Comparison of ENCODE assay signal across 16 cellular contexts in genomic region chr19:17479325-17479791, GRCh38. TPM values are rescaled to one million over a fixed set of nuclear protein-coding genes. Genes with fewer than 3 reads are reported as not detected.
DNase-seq lines count a peak whose midpoint lies in the region; ATAC-seq, FAIRE-seq and TF ChIP-seq lines count a peak whose summit lies in the region.
"Had no signal": no experiment of that assay in that cellular context is flagged by ENCODE, and none has a peak within 500 bp of the region (broad histone marks: within the 10 kb centered on the region; RNA-seq: fewer than 3 reads in every experiment).

No MANE protein-coding gene starts in this region.

- H4K5ac ChIP-seq in IMR-90 (ENCODE audit: low read depth, low read length): no peak overlapping the region

- 36% methylated on average over 3 of the region's 6 CpGs; no CpG with 5 or more reads in 1 of the 2 experiments for WGBS in IMR-90 (ENCODE audit: extremely low coverage in 2 of 2, insufficient read length in 1 of 2), 2 experiments
- WGBS in neuronal stem cell (ENCODE audit: extremely low coverage in 2 of 2, insufficient read length in 2 of 2, insufficient replicate concordance in 1 of 2), 2 donors: no CpG with 5 or more reads among the region's 6 CpGs

- H3K36me3 ChIP-seq in IMR-90 (ENCODE audit: control insufficient read depth, insufficient read depth, low read length): peaks cover 1% of the 10 kb centered on the region; the same call in 1 of the 2 replicates
- no peaks in the 10 kb centered on the region for H3K36me3 ChIP-seq in neuronal stem cell (replicated peaks in 1 of 2; ENCODE audit: control insufficient read depth in 2 of 2, insufficient read depth in 2 of 2, low read length in 2 of 2)
- no peaks in the 10 kb centered on the region for H3K36me3 ChIP-seq in kidney (ENCODE audit: control insufficient read depth in 1 of 2, insufficient read depth in 2 of 2, low read length in 2 of 2)
- no peaks in the 10 kb centered on the region for H3K36me3 ChIP-seq in uterus
- H3K36me3 ChIP-seq: right atrium auricular region, upper lobe of left lung had no signal

- peak overlapping the region; percentile 21 for H3K4me2 ChIP-seq in IMR-90 (ENCODE audit: low read depth, low read length)
- no peak overlapping the region for H3K4me2 ChIP-seq in neuronal stem cell (ENCODE audit: insufficient read depth, low read length, poor library complexity, severe bottlenecking)

- peak overlapping the region in 4 of 7 donors; percentile 31 to 59 (median 41) for H3K27ac Mint-ChIP-seq in CD14-positive monocyte
- H3K27ac Mint-ChIP-seq: memory B cell had no signal

- ATAC-seq in IMR-90 (ENCODE audit: low read depth): peak; percentile 55
- ATAC-seq in HG03196 (IDR thresholded peaks at IDR 0.05; ENCODE audit: unreplicated experiment): no peak

- H3K14ac ChIP-seq in IMR-90 (replicated peaks; ENCODE audit: low read depth, low read length) (no peak overlapping the region; the same call in 1 of the 2 replicates), neuronal stem cell (ENCODE audit: low read length) (no peak overlapping the region)

- H3K4me1 ChIP-seq in IMR-90 (ENCODE audit: control insufficient read depth, insufficient read depth, low read length) (peaks cover 12% of the 10 kb centered on the region), neuronal stem cell (ENCODE audit: control insufficient read depth in 2 of 2, insufficient read depth in 1 of 2, low read depth in 1 of 2, low read length in 2 of 2) (peaks cover 3 to 5% of the 10 kb centered on the region in 2 donors), kidney (ENCODE audit: control insufficient read depth in 1 of 2, insufficient read depth in 1 of 2, low read depth in 1 of 2, low read length in 2 of 2) (peaks cover 0 to 5% of the 10 kb centered on the region in 2 donors), uterus (no peaks in the 10 kb centered on the region)

- H3K9ac ChIP-seq in IMR-90 (ENCODE audit: low read depth, low read length): no peak overlapping the region
- H3K9ac ChIP-seq in neuronal stem cell (ENCODE audit: low read depth, low read length, poor library complexity): no peak overlapping the region
- H3K9ac ChIP-seq in kidney (ENCODE audit: low read length in 2 of 2): no peak overlapping the region

- H3K9me3 Mint-ChIP-seq in CD14-positive monocyte: peaks cover 0 to 1% (median 0%) of the 10 kb centered on the region in 7 donors
- H3K9me3 Mint-ChIP-seq: memory B cell had no signal

- DNase-seq in CD14-positive monocyte (ENCODE audit: low spot score) (no peak), IMR-90 (peak; percentile 76), dorsolateral prefrontal cortex (peak in 5 of 10 donors; percentile 44 to 74 (median 67)), neuronal stem cell (ENCODE audit: low spot score) (no peak), kidney (no peak), RCC 7860 (ENCODE audit: low spot score) (no peak), uterus (no peak)
- DNase-seq: activated CD4-positive, alpha-beta T cell treated with anti-CD3 and anti-CD28 coated beads, Interleukin-2, amount 50 U/mL, for 1 hour; activated effector memory CD4-positive, alpha-beta T cell treated with anti-CD3 and anti-CD28 coated beads, Interleukin-2, amount 50 U/mL, for 16 hours; NCI-H187 treated with DMSO at 0.1 percent for 48 hours; T-helper 1 cell; upper lobe of left lung had no signal

- no peak overlapping the region for H2AFZ ChIP-seq in IMR-90 (replicated peaks; ENCODE audit: low read length, poor library complexity)
- peak overlapping the region; percentile 73 for H2AFZ ChIP-seq in neuronal stem cell (ENCODE audit: low read length)

- H4K91ac ChIP-seq in IMR-90 (ENCODE audit: insufficient read depth, low read depth, low read length): no peak overlapping the region; the same call in 1 of the 2 replicates
- no peak overlapping the region for H4K91ac ChIP-seq in neuronal stem cell (ENCODE audit: low read depth, low read length, poor library complexity)

- TF ChIP-seq CTCF in CD14-positive monocyte (IDR thresholded peaks at IDR 0.05): no peak
- no peak for TF ChIP-seq CTCF in IMR-90 (conservative IDR thresholded peaks at IDR 0.05; ENCODE audit: low read depth, low read length)
- TF ChIP-seq CTCF in dorsolateral prefrontal cortex (IDR thresholded peaks at IDR 0.05 in 54 of 56, conservative IDR thresholded peaks at IDR 0.05 in 2 of 56; ENCODE audit: low read depth in 1 of 56, partially characterized antibody in 56 of 56): peak in 1 of 56 donors; percentile 16
- no peak for TF ChIP-seq CTCF in kidney (IDR thresholded peaks at IDR 0.05; ENCODE audit: borderline replicate concordance, extremely low read depth, insufficient read depth)
- TF ChIP-seq CTCF in uterus (IDR thresholded peaks at IDR 0.05): no peak

- intact Hi-C loops in CD14-positive monocyte (cut with micrococcal nuclease): no loop called here
- intact Hi-C loops in IMR-90 (cut with micrococcal nuclease): no loop called here
- intact Hi-C loops in dorsolateral prefrontal cortex (cut with DNase I): loop anchor here in 1 of 2 donors (2.0 kb wide), 1 partner anchor 17 kb away; no protein-coding TSS in a partner anchor
- intact Hi-C loops in kidney (cut with DNase I): no loop called here
- intact Hi-C loops in uterus (cut with DNase I; ENCODE audit: low total_unique reads): no loop called here

- H4K8ac ChIP-seq in IMR-90 (ENCODE audit: low read depth in 2 of 2, low read length in 2 of 2) (peak overlapping the region; percentile 15 to 65; a peak in 3 of 4 replicates), neuronal stem cell (ENCODE audit: low read depth, low read length) (no peak overlapping the region)

- H3K56ac ChIP-seq in IMR-90 (ENCODE audit: extremely low read depth, insufficient read depth, low read length): 0 out of 2 replicates have a peak overlapping the region, but pooled peaks have one; percentile 17

- H3K23ac ChIP-seq in IMR-90 (ENCODE audit: low read depth, low read length) (no peak overlapping the region), neuronal stem cell (ENCODE audit: low read depth, low read length, poor library complexity) (no peak overlapping the region)

- H2AK5ac ChIP-seq in IMR-90 (ENCODE audit: low read depth, low read length) (no peak overlapping the region), neuronal stem cell (ENCODE audit: low read depth, low read length) (no peak overlapping the region)

- H3K18ac ChIP-seq in IMR-90 (ENCODE audit: low read depth, low read length) (0 out of 2 replicates have a peak overlapping the region, but pooled peaks have one; percentile 24), neuronal stem cell (ENCODE audit: low read length) (no peak overlapping the region)

- H2BK15ac ChIP-seq in IMR-90 (ENCODE audit: low read depth, low read length) (no peak overlapping the region), neuronal stem cell (ENCODE audit: low read length) (no peak overlapping the region)

- H3K27ac ChIP-seq in IMR-90 (ENCODE audit: insufficient read depth, low read length) (peak overlapping the region; percentile 60; the same call in 1 of the 2 replicates), dorsolateral prefrontal cortex (peak overlapping the region in 58 of 59 donors; percentile 13 to 99 (median 94)), neuronal stem cell (replicated peaks; ENCODE audit: low read length) (peak overlapping the region; percentile 40), kidney (ENCODE audit: low read depth in 2 of 2, low read length in 2 of 2) (no peak overlapping the region), uterus (peak overlapping the region in 1 of 2 donors; percentile 2)
- H3K27ac ChIP-seq: right atrium auricular region, upper lobe of left lung had no signal

- no peak overlapping the region for H2AK9ac ChIP-seq in IMR-90 (replicated peaks; ENCODE audit: low read depth, low read length, poor library complexity)

- no peak for FAIRE-seq in kidney (lab: Jason Lieb, UNC)
- no peak for FAIRE-seq in RCC 7860 (lab: Jason Lieb, UNC)
- FAIRE-seq: colon had no signal

- H3K36me3 Mint-ChIP-seq in CD14-positive monocyte: peaks cover 15 to 31% of the 10 kb centered on the region in 2 donors
- H3K36me3 Mint-ChIP-seq: memory B cell had no signal

- H3K27me3 ChIP-seq in IMR-90 (ENCODE audit: control insufficient read depth, insufficient read depth, low read length): no peaks in the 10 kb centered on the region
- H3K27me3 ChIP-seq in dorsolateral prefrontal cortex: no peaks in the 10 kb centered on the region
- H3K27me3 ChIP-seq in neuronal stem cell (ENCODE audit: control insufficient read depth in 3 of 3, insufficient read depth in 3 of 3, low read depth in 1 of 3, low read length in 3 of 3): no peaks in the 10 kb centered on the region
- H3K27me3 ChIP-seq in uterus: no peaks in the 10 kb centered on the region
- H3K27me3 ChIP-seq: right atrium auricular region, upper lobe of left lung had no signal

- no peak overlapping the region for H3K4me3 ChIP-seq in IMR-90 (ENCODE audit: insufficient read depth, low read depth, low read length)
- peak overlapping the region in 7 of 59 donors; percentile 2 to 27 (median 16) for H3K4me3 ChIP-seq in dorsolateral prefrontal cortex
- H3K4me3 ChIP-seq in neuronal stem cell (ENCODE audit: low read length in 2 of 2): no peak overlapping the region
- H3K4me3 ChIP-seq in kidney (ENCODE audit: low read length in 2 of 2): no peak overlapping the region
- no peak overlapping the region for H3K4me3 ChIP-seq in uterus
- H3K4me3 ChIP-seq: right atrium auricular region, upper lobe of left lung had no signal

- H3K4ac ChIP-seq in IMR-90 (ENCODE audit: low read depth, low read length) (peak overlapping the region; percentile 77; the same call in 1 of the 2 replicates), neuronal stem cell (ENCODE audit: low read length) (no peak overlapping the region)

- dilution Hi-C loops in IMR-90 (cut with HindIII; ENCODE audit: low sequenced_read_pairs, unreplicated experiment): no loop called here

- in situ Hi-C loops in IMR-90 (cut with MboI; ENCODE audit: low sequenced_read_pairs): no loop called here

- H2BK5ac ChIP-seq in IMR-90 (ENCODE audit: low read depth, low read length, poor library complexity, severe bottlenecking) (peak overlapping the region; percentile 86), neuronal stem cell (ENCODE audit: low read length) (no peak overlapping the region)

- H2BK120ac ChIP-seq in IMR-90 (ENCODE audit: low read depth, low read length): peak overlapping the region; percentile 3; the same call in 1 of the 2 replicates
- no peak overlapping the region for H2BK120ac ChIP-seq in neuronal stem cell (ENCODE audit: low read depth, low read length)

- no peak overlapping the region for H3K4me3 Mint-ChIP-seq in CD14-positive monocyte
- H3K4me3 Mint-ChIP-seq: memory B cell had no signal

- no TSS peak for BruUV-seq in IMR-90 (replicated peaks; lab: Mats Ljungman, UMichigan)

- H3K9me3 ChIP-seq in IMR-90 (ENCODE audit: control insufficient read depth, insufficient read depth, low read length) (no peaks in the 10 kb centered on the region), neuronal stem cell (replicated peaks in 1 of 2; ENCODE audit: control insufficient read depth in 2 of 2, insufficient read depth in 1 of 2, low read depth in 1 of 2, low read length in 2 of 2) (no peaks in the 10 kb centered on the region), kidney (ENCODE audit: control insufficient read depth in 1 of 2, low read length in 2 of 2) (no peaks in the 10 kb centered on the region), uterus (no peaks in the 10 kb centered on the region)
- H3K9me3 ChIP-seq: right atrium auricular region, upper lobe of left lung had no signal

- peaks cover 26% of the 10 kb centered on the region for H4K20me1 ChIP-seq in IMR-90 (ENCODE audit: insufficient read depth, low read length)

- TF ChIP-seq POLR2A in IMR-90 (IDR thresholded peaks at IDR 0.05; ENCODE audit: low read depth, low read length): no peak
- TF ChIP-seq POLR2A in uterus (IDR thresholded peaks at IDR 0.05): no peak

- H3K9me1 ChIP-seq in IMR-90 (ENCODE audit: insufficient read depth, low read length): peaks cover 7% of the 10 kb centered on the region; the same call in 1 of the 2 replicates

- POLR2A ChIA-PET in IMR-90 (lab: Charles Lee; ENCODE audit: unreplicated experiment): no interaction called here

- H3K79me1 ChIP-seq in IMR-90 (ENCODE audit: low read depth in 1 of 2, low read length in 2 of 2) (peaks cover 34 to 60% of the 10 kb centered on the region in 2 experiments), neuronal stem cell (ENCODE audit: low read depth, low read length) (peaks cover 2% of the 10 kb centered on the region)

- peaks cover 54% of the 10 kb centered on the region for H3K4me1 Mint-ChIP-seq in CD14-positive monocyte

- CTCF ChIA-PET in IMR-90 (lab: Yijun Ruan, JAX): no interaction called here

- no peak overlapping the region for H2BK20ac ChIP-seq in IMR-90 (ENCODE audit: low read depth, low read length)

- TF ChIP-seq RAD21 in IMR-90 (IDR thresholded peaks at IDR 0.05; ENCODE audit: low read length): no peak

- H3K27me3 Mint-ChIP-seq in CD14-positive monocyte (ENCODE audit: low read depth in 3 of 3): peaks cover 0 to 3% (median 0%) of the 10 kb centered on the region in 3 donors

- H2BK12ac ChIP-seq in neuronal stem cell (ENCODE audit: low read length): no peak overlapping the region

RNA-seq across cellular contexts. Expression of gene SLC27A1, which starts 9.0 kb away (rescaled TPM):
- 10 to 100 TPM; 27.1 to 27.6 TPM for polyA plus RNA-seq in CD14-positive monocyte
- total RNA-seq in IMR-90 (2012; rRNA removed): 4.8 and 5.6 TPM in 2 replicates
- 12.9 and 15.6 TPM in 2 replicates for polyA plus RNA-seq in IMR-90 (2012; rRNA removed)
- polyA plus RNA-seq in IMR-90 (2012; cell fraction: cytosol; rRNA removed): 11.1 and 18.4 TPM in 2 replicates
- polyA plus RNA-seq in IMR-90 (2012; cell fraction: nucleus; rRNA removed; ENCODE audit: low replicate concordance): 37.7 and 82.2 TPM in 2 replicates
- 10 to 100 TPM; 30.6 to 100.0 (median 53.6) TPM for total RNA-seq in dorsolateral prefrontal cortex
- polyA plus RNA-seq in neuronal stem cell (2013, experiment 1 of 2): 10.0 TPM
- polyA plus RNA-seq in neuronal stem cell (2013, experiment 2 of 2): 9.8 TPM
- 21.9 TPM for total RNA-seq in kidney
- 16.9 TPM for polyA plus RNA-seq in kidney (ENCODE audit: insufficient read depth, low read depth, low replicate concordance)
- total RNA-seq in uterus: 10 to 100 TPM in 3 of 4 donors, 1 to 10 TPM in 1; 7.1 to 36.5 (median 26.9) TPM

RNA-seq across cellular contexts. Expression of gene NXNL1, which starts 18.6 kb away (rescaled TPM):
- polyA plus RNA-seq in CD14-positive monocyte (not detected), IMR-90 (2012; rRNA removed) (not detected in 2 replicates), kidney (ENCODE audit: insufficient read depth, low read depth, low replicate concordance) (not detected)
- total RNA-seq in IMR-90 (2012; rRNA removed) (not detected in 2 replicates), dorsolateral prefrontal cortex (1 to 10 TPM in 19 of 120 experiments, under 1 TPM in 32, not detected in 69; 0.38 to 3.8 (median 0.88) TPM), kidney (not detected), uterus (not detected)
- polyA plus RNA-seq in IMR-90 (2012; cell fraction: cytosol; rRNA removed): not detected in 2 replicates
- not detected in 2 replicates for polyA plus RNA-seq in IMR-90 (2012; cell fraction: nucleus; rRNA removed; ENCODE audit: low replicate concordance)
- not detected for polyA plus RNA-seq in neuronal stem cell (2013, experiment 1 of 2)
- not detected for polyA plus RNA-seq in neuronal stem cell (2013, experiment 2 of 2)
- total RNA-seq: right atrium auricular region, upper lobe of left lung had no signal

RNA-seq across cellular contexts. Expression of gene TMEM221, which starts 30.9 kb away (rescaled TPM):
- polyA plus RNA-seq in CD14-positive monocyte (not detected), IMR-90 (2012; rRNA removed) (0.06 and 0.12 TPM in 2 replicates), kidney (ENCODE audit: insufficient read depth, low read depth, low replicate concordance) (not detected)
- total RNA-seq in IMR-90 (2012; rRNA removed) (not detected in 2 replicates), dorsolateral prefrontal cortex (1 to 10 TPM; 1.2 to 7.2 (median 4.1) TPM), kidney (0.13 TPM), uterus (10 to 100 TPM in 1 of 4 donors, 1 to 10 TPM in 2, not detected in 1; 2.2 to 16.5 (median 3.9) TPM)
- polyA plus RNA-seq in IMR-90 (2012; cell fraction: cytosol; rRNA removed): 0.08 and 0.11 TPM in 2 replicates
- 0.04 and 0.11 TPM in 2 replicates for polyA plus RNA-seq in IMR-90 (2012; cell fraction: nucleus; rRNA removed; ENCODE audit: low replicate concordance)
- 2.0 TPM for polyA plus RNA-seq in neuronal stem cell (2013, experiment 1 of 2)
- polyA plus RNA-seq in neuronal stem cell (2013, experiment 2 of 2): 1.6 TPM

RNA-seq across cellular contexts. Expression of gene PGLS, which starts 32.1 kb away (rescaled TPM):
- polyA plus RNA-seq in CD14-positive monocyte (100 to 1,000 TPM; 141 to 158 TPM), IMR-90 (2012; rRNA removed) (74.3 and 92.0 TPM in 2 replicates), kidney (ENCODE audit: insufficient read depth, low read depth, low replicate concordance) (105 TPM)
- total RNA-seq in IMR-90 (2012; rRNA removed) (33.9 and 37.2 TPM in 2 replicates), dorsolateral prefrontal cortex (10 to 100 TPM; 22.9 to 45.0 (median 32.6) TPM), kidney (75.5 TPM), uterus (10 to 100 TPM; 16.9 to 41.0 (median 34.1) TPM)
- 161 and 165 TPM in 2 replicates for polyA plus RNA-seq in IMR-90 (2012; cell fraction: cytosol; rRNA removed)
- polyA plus RNA-seq in IMR-90 (2012; cell fraction: nucleus; rRNA removed; ENCODE audit: low replicate concordance): 71.3 and 138 TPM in 2 replicates
- 109 TPM for polyA plus RNA-seq in neuronal stem cell (2013, experiment 1 of 2)
- 106 TPM for polyA plus RNA-seq in neuronal stem cell (2013, experiment 2 of 2)

RNA-seq across cellular contexts. Expression of gene MVB12A, which starts 59.5 kb away (rescaled TPM):
- 10 to 100 TPM; 43.2 to 43.7 TPM for polyA plus RNA-seq in CD14-positive monocyte
- total RNA-seq in IMR-90 (2012; rRNA removed): 13.8 and 13.9 TPM in 2 replicates
- 43.9 and 44.3 TPM in 2 replicates for polyA plus RNA-seq in IMR-90 (2012; rRNA removed)
- polyA plus RNA-seq in IMR-90 (2012; cell fraction: cytosol; rRNA removed): 35.8 and 58.5 TPM in 2 replicates
- 42.9 and 77.3 TPM in 2 replicates for polyA plus RNA-seq in IMR-90 (2012; cell fraction: nucleus; rRNA removed; ENCODE audit: low replicate concordance)
- total RNA-seq in dorsolateral prefrontal cortex: 10 to 100 TPM; 11.0 to 32.6 (median 19.8) TPM
- polyA plus RNA-seq in neuronal stem cell (2013, experiment 1 of 2): 42.9 TPM
- polyA plus RNA-seq in neuronal stem cell (2013, experiment 2 of 2): 42.4 TPM
- 57.6 TPM for total RNA-seq in kidney
- 88.3 TPM for polyA plus RNA-seq in kidney (ENCODE audit: insufficient read depth, low read depth, low replicate concordance)
- 10 to 100 TPM in 3 of 4 donors, 1 to 10 TPM in 1; 3.8 to 46.7 (median 26.5) TPM for total RNA-seq in uterus

Comparison
In these comparisons a context has a peak if more than half of its experiments do, and no peak if none do; other contexts are left out.
1. H3K27ac ChIP-seq: peak in IMR-90 (single experiment), dorsolateral prefrontal cortex (58 of 59) and neuronal stem cell (single experiment); none in kidney (0 of 2).